In the genomic region with DNA sequence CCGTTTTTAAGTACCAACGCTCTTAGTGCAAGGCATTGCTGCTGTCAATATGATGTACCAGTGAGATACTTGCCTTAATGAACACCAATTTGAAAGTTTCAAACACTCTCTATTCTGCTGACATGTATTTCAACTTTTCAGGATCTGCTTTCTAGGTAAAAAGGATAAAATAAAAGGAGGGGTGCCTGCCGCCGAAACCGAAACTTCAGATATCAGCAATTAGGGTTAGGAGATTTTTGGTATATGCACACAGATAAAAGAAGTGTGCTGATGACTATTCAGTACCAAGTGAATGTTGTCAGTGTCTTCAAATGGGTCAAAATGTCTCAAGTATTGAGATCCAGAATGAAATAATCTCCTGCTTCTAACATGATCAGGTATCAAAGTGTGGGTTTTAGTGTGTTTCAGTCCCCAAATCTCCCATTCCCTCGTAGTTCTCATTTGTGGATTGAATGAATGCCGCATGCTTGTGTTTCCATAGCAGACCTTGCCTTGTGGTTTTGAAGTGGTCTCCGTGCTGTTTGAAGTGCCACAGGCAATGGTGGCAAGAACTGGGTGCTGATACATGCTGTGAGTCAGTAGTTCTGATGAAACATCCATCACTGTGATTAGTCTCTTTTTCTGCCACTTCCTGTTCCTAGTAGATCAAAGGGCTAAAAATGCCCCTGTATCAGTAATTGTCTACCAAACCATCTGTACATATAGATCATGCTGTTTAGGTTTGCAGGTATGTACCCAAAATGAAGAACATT, we compare ENCODE assay signal across 1 cellular context.
TF ChIP-seq lines count a peak whose summit lies in the region.

No MANE protein-coding gene starts in this region.

TF ChIP-seq in HCT116, 20 proteins besides CTCF, POLR2A, EP300 and RAD21 (continued from another document):
- TF ChIP-seq, protein P1, sequence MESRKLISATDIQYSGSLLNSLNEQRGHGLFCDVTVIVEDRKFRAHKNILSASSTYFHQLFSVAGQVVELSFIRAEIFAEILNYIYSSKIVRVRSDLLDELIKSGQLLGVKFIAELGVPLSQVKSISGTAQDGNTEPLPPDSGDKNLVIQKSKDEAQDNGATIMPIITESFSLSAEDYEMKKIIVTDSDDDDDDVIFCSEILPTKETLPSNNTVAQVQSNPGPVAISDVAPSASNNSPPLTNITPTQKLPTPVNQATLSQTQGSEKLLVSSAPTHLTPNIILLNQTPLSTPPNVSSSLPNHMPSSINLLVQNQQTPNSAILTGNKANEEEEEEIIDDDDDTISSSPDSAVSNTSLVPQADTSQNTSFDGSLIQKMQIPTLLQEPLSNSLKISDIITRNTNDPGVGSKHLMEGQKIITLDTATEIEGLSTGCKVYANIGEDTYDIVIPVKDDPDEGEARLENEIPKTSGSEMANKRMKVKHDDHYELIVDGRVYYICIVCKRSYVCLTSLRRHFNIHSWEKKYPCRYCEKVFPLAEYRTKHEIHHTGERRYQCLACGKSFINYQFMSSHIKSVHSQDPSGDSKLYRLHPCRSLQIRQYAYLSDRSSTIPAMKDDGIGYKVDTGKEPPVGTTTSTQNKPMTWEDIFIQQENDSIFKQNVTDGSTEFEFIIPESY (IDR thresholded peaks at IDR 0.05; ENCODE audit: extremely low read depth, insufficient replicate concordance, low read length), result no peak
- TF ChIP-seq, protein P2, sequence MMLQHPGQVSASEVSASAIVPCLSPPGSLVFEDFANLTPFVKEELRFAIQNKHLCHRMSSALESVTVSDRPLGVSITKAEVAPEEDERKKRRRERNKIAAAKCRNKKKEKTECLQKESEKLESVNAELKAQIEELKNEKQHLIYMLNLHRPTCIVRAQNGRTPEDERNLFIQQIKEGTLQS (IDR thresholded peaks at IDR 0.05), result no peak
